ENCODE assay signal across 8 cellular contexts in genomic region chr4:26320453-26321325, GRCh38. TPM values are rescaled to one million over a fixed set of nuclear protein-coding genes. Genes with fewer than 3 reads are reported as not detected.
DNase-seq lines count a peak whose midpoint lies in the region; ATAC-seq and TF ChIP-seq lines count a peak whose summit lies in the region.

Gene RBPJ (plus strand): TSS chr4:26321014. CDS start chr4:26321029, 15 bp downstream.

- CTCF ChIA-PET in AG04450 (lab: Charles Lee) = interaction anchor here (0.8 to 1.2 kb wide), 3 partner anchors 9 to 332 kb away, joined by 3 to 5 read pairs (median 3); no protein-coding TSS in a partner anchor

- TF ChIP-seq CTCF in AG04450 (IDR thresholded peaks at IDR 0.05; ENCODE audit: low read depth, low read length) (no peak), colonic mucosa (IDR thresholded peaks at IDR 0.05) (no peak)

- peak within 1 kb of the TSS; percentile 96 for H3K27ac ChIP-seq in AG04450 (ENCODE audit: low read depth, low read length)
- peak within 1 kb of the TSS; percentile 88 for H3K27ac ChIP-seq in colonic mucosa
- H3K27ac ChIP-seq in layer of hippocampus (ENCODE audit: low read depth, low read length) = peak within 1 kb of the TSS; percentile 92

- H3K36me3 Mint-ChIP-seq in activated CD4-positive, alpha-beta T cell treated with anti-CD3 and anti-CD28 coated beads, Interleukin-2, amount 10 ng/mL, durations not matched to agents 24 days and 14 days (ENCODE audit: low read depth) = peaks cover 64% of the 10 kb centered on the region

- H3K4me1 ChIP-seq in colonic mucosa = no peaks in the 10 kb centered on the region

- H3K36me3 ChIP-seq in colonic mucosa = no peaks in the 10 kb centered on the region

- peaks cover 3% of the 10 kb centered on the region for H3K27me3 Mint-ChIP-seq in activated CD4-positive, alpha-beta T cell treated with anti-CD3 and anti-CD28 coated beads, Interleukin-2, amount 10 ng/mL, durations not matched to agents 24 days and 14 days

- H3K4me3 ChIP-seq in AG04450 (ENCODE audit: low read depth, low read length) = peak within 1 kb of the TSS; percentile 98
- peak within 1 kb of the TSS; percentile 61 for H3K4me3 ChIP-seq in colonic mucosa

- peak within 1 kb of the TSS; percentile 98 for H3K4me3 Mint-ChIP-seq in activated CD4-positive, alpha-beta T cell treated with anti-CD3 and anti-CD28 coated beads, Interleukin-2, amount 10 ng/mL, durations not matched to agents 24 days and 14 days

- intact Hi-C loops in activated CD4-positive, alpha-beta T cell treated with anti-CD3 and anti-CD28 coated beads, Interleukin-2, amount 10 ng/mL, durations not matched to agents 24 days and 14 days (cut with micrococcal nuclease) = loop anchor here (2.0 to 5.0 kb wide), 4 partner anchors 14 to 537 kb away; no protein-coding TSS in a partner anchor
- intact Hi-C loops in colonic mucosa (cut with DNase I) = loop anchor here (5.0 kb wide), 1 partner anchor 238 kb away; no protein-coding TSS in a partner anchor

- peak within 1 kb of the TSS; percentile 100 for H3K27ac Mint-ChIP-seq in activated CD4-positive, alpha-beta T cell treated with anti-CD3 and anti-CD28 coated beads, Interleukin-2, amount 10 ng/mL, durations not matched to agents 24 days and 14 days

- POLR2A ChIA-PET in AG04450 (lab: Yijun Ruan, JAX) = interaction anchor here (0.8 to 2.9 kb wide), 4 partner anchors 144 to 237 kb away, joined by 3 to 65 read pairs (median 6); no protein-coding TSS in a partner anchor

- H3K9me3 ChIP-seq in AG04450 (ENCODE audit: control insufficient read depth, insufficient read depth, low read length) (peaks cover 8% of the 10 kb centered on the region; the same call in 1 of the 2 replicates), colonic mucosa (no peaks in the 10 kb centered on the region)

- H3K4me1 Mint-ChIP-seq in activated CD4-positive, alpha-beta T cell treated with anti-CD3 and anti-CD28 coated beads, Interleukin-2, amount 10 ng/mL, durations not matched to agents 24 days and 14 days = peaks cover 46% of the 10 kb centered on the region

- H3K9me3 Mint-ChIP-seq in activated CD4-positive, alpha-beta T cell treated with anti-CD3 and anti-CD28 coated beads, Interleukin-2, amount 10 ng/mL, durations not matched to agents 24 days and 14 days = peaks cover 9% of the 10 kb centered on the region

- peak; percentile 19 for ATAC-seq in GM19035 (IDR thresholded peaks at IDR 0.05; ENCODE audit: unreplicated experiment)
- ATAC-seq in HG03442 (IDR thresholded peaks at IDR 0.05; ENCODE audit: unreplicated experiment) = peak; percentile 14

- DNase-seq in AG04450 (ENCODE audit: low read depth, low spot score) (peak; percentile 99), NCI-H69 (lab: John Stamatoyannopoulos, UW) (peak; percentile 98), colonic mucosa (peak; percentile 95)
- DNase-seq in activated CD4-positive, alpha-beta T cell treated with anti-CD3 and anti-CD28 coated beads, Interleukin-2, amount 10 ng/mL, durations not matched to agents 24 days and 14 days = peak; percentile 95
- DNase-seq in stimulated activated CD4-positive, alpha-beta T cell treated with anti-CD3 and anti-CD28 coated beads, Interleukin-1b, Interleukin-23, amount 100 ng/mL, for 24 hours (ENCODE audit: low read depth in 4 of 4, low spot score in 1 of 4) = peak in 3 of 4 experiments; percentile 59 to 81 (median 66)

- no peaks in the 10 kb centered on the region for H3K27me3 ChIP-seq in AG04450 (ENCODE audit: control insufficient read depth, insufficient read depth, low read length)
- no peaks in the 10 kb centered on the region for H3K27me3 ChIP-seq in colonic mucosa
- no peaks in the 10 kb centered on the region for H3K27me3 ChIP-seq in layer of hippocampus (ENCODE audit: control insufficient read depth, insufficient read depth, low read length)

- peak within 1 kb of the TSS; percentile 78 to 91 for H3K9ac ChIP-seq in colonic mucosa (ENCODE audit: low read depth in 2 of 2, low read length in 2 of 2)

RNA-seq across cellular contexts. Expression of gene RBPJ, which starts in this region (rescaled TPM):
- polyA plus RNA-seq in AG04450 (2011; rRNA removed) = 169 and 218 TPM in 2 replicates
- 154 and 183 TPM in 2 replicates for polyA minus RNA-seq in AG04450 (2011; rRNA and poly(A)+ RNA removed)
- total RNA-seq in activated CD4-positive, alpha-beta T cell treated with anti-CD3 and anti-CD28 coated beads, Interleukin-2, amount 10 ng/mL, durations not matched to agents 24 days and 14 days = 539 and 547 TPM in 2 replicates
- total RNA-seq in colonic mucosa = 10 to 100 TPM; 41.7 to 98.2 TPM

Comparison
In these comparisons a context has a peak if more than half of its experiments do, and no peak if none do; other contexts are left out.
1. Peak in every context shown above with its lines: DNase-seq, ATAC-seq, H3K4me3 ChIP-seq and H3K27ac ChIP-seq.